1 cellular context compared by ENCODE assay signal in the genomic region with DNA sequence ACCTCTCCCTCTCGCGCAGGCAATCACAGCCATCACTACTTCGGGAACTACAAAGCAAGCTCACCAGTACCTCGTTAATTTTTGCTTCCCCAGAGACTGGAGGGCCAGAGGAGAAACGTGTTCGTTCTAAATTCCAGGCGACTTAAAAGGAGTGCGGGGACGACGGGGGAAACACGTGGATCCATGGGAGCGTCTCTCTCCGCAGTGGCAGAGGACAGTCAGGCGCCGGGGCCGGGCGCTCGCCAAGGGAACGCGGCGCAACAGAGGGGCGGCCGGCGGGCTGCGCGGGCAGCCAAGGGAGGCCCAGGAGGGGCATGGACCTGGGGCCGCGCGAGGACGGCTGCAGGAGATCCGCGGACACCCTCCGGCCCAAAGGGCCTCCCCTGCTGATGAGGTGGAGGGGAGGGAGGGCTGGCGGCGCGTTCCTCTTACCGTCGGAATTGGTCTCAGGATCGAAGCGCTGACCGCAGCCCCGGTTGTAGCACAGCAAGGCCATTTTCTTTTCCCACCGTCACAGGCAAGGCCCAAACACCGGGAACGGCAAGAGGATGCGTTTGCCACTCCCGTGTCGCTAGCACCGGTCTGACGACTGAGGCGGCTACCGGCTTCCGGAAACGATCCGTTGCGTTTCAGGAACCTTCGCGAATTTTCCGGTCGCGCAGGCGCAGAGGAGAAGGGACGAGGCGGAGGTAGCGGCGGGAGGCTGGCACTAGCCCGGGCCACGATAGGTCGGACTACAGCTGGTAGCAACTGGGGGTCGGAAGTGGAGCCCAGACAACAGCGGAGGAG.
A peak's percentile ranks its signal among the peaks of the same experiment; 100 is the strongest.
TF ChIP-seq lines count a peak whose summit lies in the region.

A gene (minus strand): TSS at position 591 of the 789 bp plus-strand sequence. CDS start 95 bp downstream, at position 496.

TF ChIP-seq in HepG2, 621 proteins besides CTCF, POLR2A, EP300 and RAD21 (continued from another document and continues in another):
- TF ChIP-seq, protein P1, sequence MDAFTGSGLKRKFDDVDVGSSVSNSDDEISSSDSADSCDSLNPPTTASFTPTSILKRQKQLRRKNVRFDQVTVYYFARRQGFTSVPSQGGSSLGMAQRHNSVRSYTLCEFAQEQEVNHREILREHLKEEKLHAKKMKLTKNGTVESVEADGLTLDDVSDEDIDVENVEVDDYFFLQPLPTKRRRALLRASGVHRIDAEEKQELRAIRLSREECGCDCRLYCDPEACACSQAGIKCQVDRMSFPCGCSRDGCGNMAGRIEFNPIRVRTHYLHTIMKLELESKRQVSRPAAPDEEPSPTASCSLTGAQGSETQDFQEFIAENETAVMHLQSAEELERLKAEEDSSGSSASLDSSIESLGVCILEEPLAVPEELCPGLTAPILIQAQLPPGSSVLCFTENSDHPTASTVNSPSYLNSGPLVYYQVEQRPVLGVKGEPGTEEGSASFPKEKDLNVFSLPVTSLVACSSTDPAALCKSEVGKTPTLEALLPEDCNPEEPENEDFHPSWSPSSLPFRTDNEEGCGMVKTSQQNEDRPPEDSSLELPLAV (CRISPR knock-in tag; conservative IDR thresholded peaks at IDR 0.05; ENCODE audit: low read depth): no peak
- TF ChIP-seq ASH2L (IDR thresholded peaks at IDR 0.05; ENCODE audit: insufficient read length, low read depth, low read length) (peak; percentile 92), MTA1 (CRISPR knock-in tag; IDR thresholded peaks at IDR 0.05; ENCODE audit: borderline replicate concordance) (no peak; the same call in 1 of the 2 replicates), SRY (CRISPR knock-in tag; IDR thresholded peaks at IDR 0.05) (peak; percentile 96), SP2 (CRISPR knock-in tag; IDR thresholded peaks at IDR 0.05) (peak; percentile 41; the same call in 1 of the 2 replicates), CBX2 (IDR thresholded peaks at IDR 0.05; ENCODE audit: low read depth, low read length) (no peak), CBX2 (CRISPR knock-in tag; IDR thresholded peaks at IDR 0.05; ENCODE audit: low read depth) (0 out of 2 replicates have a peak, but pooled peaks have one; percentile 23), ZNF775 (CRISPR knock-in tag; IDR thresholded peaks at IDR 0.05; ENCODE audit: borderline replicate concordance) (no peak), ZBTB21 (CRISPR knock-in tag; IDR thresholded peaks at IDR 0.05) (peak; percentile 76; the same call in 1 of the 2 replicates), SP4 (CRISPR knock-in tag; IDR thresholded peaks at IDR 0.05) (no peak), ZNF329 (CRISPR knock-in tag; IDR thresholded peaks at IDR 0.05; ENCODE audit: low read depth) (no peak), ZMYM4 (CRISPR knock-in tag; IDR thresholded peaks at IDR 0.05) (peak; percentile 86)
- TF ChIP-seq, protein P2, sequence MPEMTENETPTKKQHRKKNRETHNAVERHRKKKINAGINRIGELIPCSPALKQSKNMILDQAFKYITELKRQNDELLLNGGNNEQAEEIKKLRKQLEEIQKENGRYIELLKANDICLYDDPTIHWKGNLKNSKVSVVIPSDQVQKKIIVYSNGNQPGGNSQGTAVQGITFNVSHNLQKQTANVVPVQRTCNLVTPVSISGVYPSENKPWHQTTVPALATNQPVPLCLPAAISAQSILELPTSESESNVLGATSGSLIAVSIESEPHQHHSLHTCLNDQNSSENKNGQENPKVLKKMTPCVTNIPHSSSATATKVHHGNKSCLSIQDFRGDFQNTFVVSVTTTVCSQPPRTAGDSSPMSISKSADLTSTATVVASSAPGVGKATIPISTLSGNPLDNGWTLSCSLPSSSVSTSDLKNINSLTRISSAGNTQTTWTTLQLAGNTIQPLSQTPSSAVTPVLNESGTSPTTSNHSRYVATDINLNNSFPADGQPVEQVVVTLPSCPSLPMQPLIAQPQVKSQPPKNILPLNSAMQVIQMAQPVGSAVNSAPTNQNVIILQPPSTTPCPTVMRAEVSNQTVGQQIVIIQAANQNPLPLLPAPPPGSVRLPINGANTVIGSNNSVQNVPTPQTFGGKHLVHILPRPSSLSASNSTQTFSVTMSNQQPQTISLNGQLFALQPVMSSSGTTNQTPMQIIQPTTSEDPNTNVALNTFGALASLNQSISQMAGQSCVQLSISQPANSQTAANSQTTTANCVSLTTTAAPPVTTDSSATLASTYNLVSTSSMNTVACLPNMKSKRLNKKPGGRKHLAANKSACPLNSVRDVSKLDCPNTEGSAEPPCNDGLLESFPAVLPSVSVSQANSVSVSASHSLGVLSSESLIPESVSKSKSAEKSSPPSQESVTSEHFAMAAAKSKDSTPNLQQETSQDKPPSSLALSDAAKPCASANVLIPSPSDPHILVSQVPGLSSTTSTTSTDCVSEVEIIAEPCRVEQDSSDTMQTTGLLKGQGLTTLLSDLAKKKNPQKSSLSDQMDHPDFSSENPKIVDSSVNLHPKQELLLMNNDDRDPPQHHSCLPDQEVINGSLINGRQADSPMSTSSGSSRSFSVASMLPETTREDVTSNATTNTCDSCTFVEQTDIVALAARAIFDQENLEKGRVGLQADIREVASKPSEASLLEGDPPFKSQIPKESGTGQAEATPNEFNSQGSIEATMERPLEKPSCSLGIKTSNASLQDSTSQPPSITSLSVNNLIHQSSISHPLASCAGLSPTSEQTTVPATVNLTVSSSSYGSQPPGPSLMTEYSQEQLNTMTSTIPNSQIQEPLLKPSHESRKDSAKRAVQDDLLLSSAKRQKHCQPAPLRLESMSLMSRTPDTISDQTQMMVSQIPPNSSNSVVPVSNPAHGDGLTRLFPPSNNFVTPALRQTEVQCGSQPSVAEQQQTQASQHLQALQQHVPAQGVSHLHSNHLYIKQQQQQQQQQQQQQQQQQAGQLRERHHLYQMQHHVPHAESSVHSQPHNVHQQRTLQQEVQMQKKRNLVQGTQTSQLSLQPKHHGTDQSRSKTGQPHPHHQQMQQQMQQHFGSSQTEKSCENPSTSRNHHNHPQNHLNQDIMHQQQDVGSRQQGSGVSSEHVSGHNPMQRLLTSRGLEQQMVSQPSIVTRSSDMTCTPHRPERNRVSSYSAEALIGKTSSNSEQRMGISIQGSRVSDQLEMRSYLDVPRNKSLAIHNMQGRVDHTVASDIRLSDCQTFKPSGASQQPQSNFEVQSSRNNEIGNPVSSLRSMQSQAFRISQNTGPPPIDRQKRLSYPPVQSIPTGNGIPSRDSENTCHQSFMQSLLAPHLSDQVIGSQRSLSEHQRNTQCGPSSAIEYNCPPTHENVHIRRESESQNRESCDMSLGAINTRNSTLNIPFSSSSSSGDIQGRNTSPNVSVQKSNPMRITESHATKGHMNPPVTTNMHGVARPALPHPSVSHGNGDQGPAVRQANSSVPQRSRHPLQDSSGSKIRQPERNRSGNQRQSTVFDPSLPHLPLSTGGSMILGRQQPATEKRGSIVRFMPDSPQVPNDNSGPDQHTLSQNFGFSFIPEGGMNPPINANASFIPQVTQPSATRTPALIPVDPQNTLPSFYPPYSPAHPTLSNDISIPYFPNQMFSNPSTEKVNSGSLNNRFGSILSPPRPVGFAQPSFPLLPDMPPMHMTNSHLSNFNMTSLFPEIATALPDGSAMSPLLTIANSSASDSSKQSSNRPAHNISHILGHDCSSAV (CRISPR knock-in tag; IDR thresholded peaks at IDR 0.05; ENCODE audit: borderline replicate concordance): no peak
- TF ChIP-seq, protein P3, sequence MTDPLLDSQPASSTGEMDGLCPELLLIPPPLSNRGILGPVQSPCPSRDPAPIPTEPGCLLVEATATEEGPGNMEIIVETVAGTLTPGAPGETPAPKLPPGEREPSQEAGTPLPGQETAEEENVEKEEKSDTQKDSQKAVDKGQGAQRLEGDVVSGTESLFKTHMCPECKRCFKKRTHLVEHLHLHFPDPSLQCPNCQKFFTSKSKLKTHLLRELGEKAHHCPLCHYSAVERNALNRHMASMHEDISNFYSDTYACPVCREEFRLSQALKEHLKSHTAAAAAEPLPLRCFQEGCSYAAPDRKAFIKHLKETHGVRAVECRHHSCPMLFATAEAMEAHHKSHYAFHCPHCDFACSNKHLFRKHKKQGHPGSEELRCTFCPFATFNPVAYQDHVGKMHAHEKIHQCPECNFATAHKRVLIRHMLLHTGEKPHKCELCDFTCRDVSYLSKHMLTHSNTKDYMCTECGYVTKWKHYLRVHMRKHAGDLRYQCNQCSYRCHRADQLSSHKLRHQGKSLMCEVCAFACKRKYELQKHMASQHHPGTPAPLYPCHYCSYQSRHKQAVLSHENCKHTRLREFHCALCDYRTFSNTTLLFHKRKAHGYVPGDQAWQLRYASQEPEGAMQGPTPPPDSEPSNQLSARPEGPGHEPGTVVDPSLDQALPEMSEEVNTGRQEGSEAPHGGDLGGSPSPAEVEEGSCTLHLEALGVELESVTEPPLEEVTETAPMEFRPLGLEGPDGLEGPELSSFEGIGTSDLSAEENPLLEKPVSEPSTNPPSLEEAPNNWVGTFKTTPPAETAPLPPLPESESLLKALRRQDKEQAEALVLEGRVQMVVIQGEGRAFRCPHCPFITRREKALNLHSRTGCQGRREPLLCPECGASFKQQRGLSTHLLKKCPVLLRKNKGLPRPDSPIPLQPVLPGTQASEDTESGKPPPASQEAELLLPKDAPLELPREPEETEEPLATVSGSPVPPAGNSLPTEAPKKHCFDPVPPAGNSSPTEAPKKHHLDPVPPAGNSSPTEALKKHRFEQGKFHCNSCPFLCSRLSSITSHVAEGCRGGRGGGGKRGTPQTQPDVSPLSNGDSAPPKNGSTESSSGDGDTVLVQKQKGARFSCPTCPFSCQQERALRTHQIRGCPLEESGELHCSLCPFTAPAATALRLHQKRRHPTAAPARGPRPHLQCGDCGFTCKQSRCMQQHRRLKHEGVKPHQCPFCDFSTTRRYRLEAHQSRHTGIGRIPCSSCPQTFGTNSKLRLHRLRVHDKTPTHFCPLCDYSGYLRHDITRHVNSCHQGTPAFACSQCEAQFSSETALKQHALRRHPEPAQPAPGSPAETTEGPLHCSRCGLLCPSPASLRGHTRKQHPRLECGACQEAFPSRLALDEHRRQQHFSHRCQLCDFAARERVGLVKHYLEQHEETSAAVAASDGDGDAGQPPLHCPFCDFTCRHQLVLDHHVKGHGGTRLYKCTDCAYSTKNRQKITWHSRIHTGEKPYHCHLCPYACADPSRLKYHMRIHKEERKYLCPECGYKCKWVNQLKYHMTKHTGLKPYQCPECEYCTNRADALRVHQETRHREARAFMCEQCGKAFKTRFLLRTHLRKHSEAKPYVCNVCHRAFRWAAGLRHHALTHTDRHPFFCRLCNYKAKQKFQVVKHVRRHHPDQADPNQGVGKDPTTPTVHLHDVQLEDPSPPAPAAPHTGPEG (CRISPR knock-in tag; IDR thresholded peaks at IDR 0.05): peak; percentile 47; the same call in 1 of the 2 replicates
- TF ChIP-seq, protein P4, sequence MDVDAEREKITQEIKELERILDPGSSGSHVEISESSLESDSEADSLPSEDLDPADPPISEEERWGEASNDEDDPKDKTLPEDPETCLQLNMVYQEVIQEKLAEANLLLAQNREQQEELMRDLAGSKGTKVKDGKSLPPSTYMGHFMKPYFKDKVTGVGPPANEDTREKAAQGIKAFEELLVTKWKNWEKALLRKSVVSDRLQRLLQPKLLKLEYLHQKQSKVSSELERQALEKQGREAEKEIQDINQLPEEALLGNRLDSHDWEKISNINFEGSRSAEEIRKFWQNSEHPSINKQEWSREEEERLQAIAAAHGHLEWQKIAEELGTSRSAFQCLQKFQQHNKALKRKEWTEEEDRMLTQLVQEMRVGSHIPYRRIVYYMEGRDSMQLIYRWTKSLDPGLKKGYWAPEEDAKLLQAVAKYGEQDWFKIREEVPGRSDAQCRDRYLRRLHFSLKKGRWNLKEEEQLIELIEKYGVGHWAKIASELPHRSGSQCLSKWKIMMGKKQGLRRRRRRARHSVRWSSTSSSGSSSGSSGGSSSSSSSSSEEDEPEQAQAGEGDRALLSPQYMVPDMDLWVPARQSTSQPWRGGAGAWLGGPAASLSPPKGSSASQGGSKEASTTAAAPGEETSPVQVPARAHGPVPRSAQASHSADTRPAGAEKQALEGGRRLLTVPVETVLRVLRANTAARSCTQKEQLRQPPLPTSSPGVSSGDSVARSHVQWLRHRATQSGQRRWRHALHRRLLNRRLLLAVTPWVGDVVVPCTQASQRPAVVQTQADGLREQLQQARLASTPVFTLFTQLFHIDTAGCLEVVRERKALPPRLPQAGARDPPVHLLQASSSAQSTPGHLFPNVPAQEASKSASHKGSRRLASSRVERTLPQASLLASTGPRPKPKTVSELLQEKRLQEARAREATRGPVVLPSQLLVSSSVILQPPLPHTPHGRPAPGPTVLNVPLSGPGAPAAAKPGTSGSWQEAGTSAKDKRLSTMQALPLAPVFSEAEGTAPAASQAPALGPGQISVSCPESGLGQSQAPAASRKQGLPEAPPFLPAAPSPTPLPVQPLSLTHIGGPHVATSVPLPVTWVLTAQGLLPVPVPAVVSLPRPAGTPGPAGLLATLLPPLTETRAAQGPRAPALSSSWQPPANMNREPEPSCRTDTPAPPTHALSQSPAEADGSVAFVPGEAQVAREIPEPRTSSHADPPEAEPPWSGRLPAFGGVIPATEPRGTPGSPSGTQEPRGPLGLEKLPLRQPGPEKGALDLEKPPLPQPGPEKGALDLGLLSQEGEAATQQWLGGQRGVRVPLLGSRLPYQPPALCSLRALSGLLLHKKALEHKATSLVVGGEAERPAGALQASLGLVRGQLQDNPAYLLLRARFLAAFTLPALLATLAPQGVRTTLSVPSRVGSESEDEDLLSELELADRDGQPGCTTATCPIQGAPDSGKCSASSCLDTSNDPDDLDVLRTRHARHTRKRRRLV (CRISPR knock-in tag; IDR thresholded peaks at IDR 0.05): peak; percentile 32; the same call in 1 of the 2 replicates
- TF ChIP-seq, protein P5, sequence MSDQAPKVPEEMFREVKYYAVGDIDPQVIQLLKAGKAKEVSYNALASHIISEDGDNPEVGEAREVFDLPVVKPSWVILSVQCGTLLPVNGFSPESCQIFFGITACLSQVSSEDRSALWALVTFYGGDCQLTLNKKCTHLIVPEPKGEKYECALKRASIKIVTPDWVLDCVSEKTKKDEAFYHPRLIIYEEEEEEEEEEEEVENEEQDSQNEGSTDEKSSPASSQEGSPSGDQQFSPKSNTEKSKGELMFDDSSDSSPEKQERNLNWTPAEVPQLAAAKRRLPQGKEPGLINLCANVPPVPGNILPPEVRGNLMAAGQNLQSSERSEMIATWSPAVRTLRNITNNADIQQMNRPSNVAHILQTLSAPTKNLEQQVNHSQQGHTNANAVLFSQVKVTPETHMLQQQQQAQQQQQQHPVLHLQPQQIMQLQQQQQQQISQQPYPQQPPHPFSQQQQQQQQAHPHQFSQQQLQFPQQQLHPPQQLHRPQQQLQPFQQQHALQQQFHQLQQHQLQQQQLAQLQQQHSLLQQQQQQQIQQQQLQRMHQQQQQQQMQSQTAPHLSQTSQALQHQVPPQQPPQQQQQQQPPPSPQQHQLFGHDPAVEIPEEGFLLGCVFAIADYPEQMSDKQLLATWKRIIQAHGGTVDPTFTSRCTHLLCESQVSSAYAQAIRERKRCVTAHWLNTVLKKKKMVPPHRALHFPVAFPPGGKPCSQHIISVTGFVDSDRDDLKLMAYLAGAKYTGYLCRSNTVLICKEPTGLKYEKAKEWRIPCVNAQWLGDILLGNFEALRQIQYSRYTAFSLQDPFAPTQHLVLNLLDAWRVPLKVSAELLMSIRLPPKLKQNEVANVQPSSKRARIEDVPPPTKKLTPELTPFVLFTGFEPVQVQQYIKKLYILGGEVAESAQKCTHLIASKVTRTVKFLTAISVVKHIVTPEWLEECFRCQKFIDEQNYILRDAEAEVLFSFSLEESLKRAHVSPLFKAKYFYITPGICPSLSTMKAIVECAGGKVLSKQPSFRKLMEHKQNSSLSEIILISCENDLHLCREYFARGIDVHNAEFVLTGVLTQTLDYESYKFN (CRISPR knock-in tag; conservative IDR thresholded peaks at IDR 0.05): no peak
- TF ChIP-seq, protein P6, sequence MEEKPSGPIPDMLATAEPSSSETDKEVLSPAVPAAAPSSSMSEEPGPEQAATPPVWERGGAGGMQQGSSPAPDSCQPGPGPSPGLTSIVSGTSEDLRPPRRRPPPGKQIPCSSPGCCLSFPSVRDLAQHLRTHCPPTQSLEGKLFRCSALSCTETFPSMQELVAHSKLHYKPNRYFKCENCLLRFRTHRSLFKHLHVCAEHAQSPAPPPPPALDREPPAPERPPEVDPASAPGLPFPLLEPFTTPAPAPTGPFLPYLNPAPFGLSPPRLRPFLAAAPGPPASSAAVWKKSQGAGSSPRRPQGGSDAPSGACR (CRISPR knock-in tag; IDR thresholded peaks at IDR 0.05): peak; percentile 51; the same call in 1 of the 2 replicates
- TF ChIP-seq, protein P7, sequence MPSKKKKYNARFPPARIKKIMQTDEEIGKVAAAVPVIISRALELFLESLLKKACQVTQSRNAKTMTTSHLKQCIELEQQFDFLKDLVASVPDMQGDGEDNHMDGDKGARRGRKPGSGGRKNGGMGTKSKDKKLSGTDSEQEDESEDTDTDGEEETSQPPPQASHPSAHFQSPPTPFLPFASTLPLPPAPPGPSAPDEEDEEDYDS (CRISPR knock-in tag; IDR thresholded peaks at IDR 0.05): peak; percentile 36; the same call in 1 of the 2 replicates
